9 cellular contexts compared by ENCODE assay signal in the genomic region with DNA sequence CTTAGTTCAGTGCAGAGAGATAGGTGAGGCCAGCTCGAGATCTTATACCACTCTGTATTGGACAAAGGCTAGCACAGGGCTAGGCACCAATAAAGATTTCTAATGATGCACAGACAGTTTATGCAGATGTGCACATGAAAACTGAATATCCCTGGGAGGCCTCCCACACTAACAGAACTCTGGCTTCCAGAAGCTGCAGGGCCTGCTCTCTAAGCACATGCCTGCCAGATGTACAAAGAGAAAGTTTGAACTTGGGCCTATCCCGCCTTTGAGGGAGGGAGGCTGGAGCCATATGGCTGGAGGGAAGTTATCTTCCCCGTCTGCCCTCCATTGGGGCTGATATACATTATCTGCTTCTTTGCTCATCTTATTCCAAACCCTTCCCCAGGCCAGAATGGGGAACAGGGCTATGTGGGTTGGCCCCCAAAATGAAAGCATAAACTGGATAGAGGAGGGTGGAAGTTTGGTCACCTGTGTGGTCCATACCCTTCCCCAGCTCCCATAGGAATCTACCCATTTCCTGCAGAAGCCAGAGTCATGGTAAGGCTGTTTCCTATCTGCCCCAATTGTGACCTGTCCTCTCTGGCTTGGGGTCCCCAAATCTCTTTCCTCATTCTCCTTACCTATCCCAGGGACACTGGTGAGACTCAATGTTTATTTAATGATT. TPM values are rescaled to one million over a fixed set of nuclear protein-coding genes. Genes with fewer than 3 reads are reported as not detected.
DNase-seq lines count a peak whose midpoint lies in the region; ATAC-seq and TF ChIP-seq lines count a peak whose summit lies in the region.
"Had no signal": no experiment of that assay in that cellular context is flagged by ENCODE, and none has a peak within 500 bp of the region (broad histone marks: within the 10 kb centered on the region; RNA-seq: fewer than 3 reads in every experiment).

No MANE protein-coding gene starts in this region.

- no peaks in the 10 kb centered on the region for H3K36me3 ChIP-seq in duodenal mucosa (ENCODE audit: control insufficient read depth in 1 of 2, insufficient read depth in 2 of 2, low read length in 2 of 2)
- H3K36me3 ChIP-seq in brain microvascular endothelial cell (replicated peaks) = no peaks in the 10 kb centered on the region

- H3K4me3 Mint-ChIP-seq in natural killer cell treated with Interleukin-12 subunit alpha and Interleukin-12 subunit beta and Interleukin-15 and Interleukin-18, amount 100 ng/mL, for 72 hours = peak overlapping the region; percentile 34

- peak overlapping the region; percentile 81 for H3K27ac ChIP-seq in duodenal mucosa (ENCODE audit: low read depth, low read length)
- H3K27ac ChIP-seq in brain microvascular endothelial cell = no peak overlapping the region

- in situ Hi-C loops in brain microvascular endothelial cell (cut with HindIII; ENCODE audit: low pct_ligation_motif_present, low sequenced_read_pairs) = no loop called here

- TF ChIP-seq CTCF in AG10803 (conservative IDR thresholded peaks at IDR 0.05; ENCODE audit: low read length) (no peak), brain microvascular endothelial cell (IDR thresholded peaks at IDR 0.05; ENCODE audit: low read depth, low read length, missing control alignments) (no peak)

- H3K9me3 ChIP-seq in duodenal mucosa (ENCODE audit: control insufficient read depth in 1 of 2, low read length in 2 of 2) = no peaks in the 10 kb centered on the region

- peaks cover 10 to 16% of the 10 kb centered on the region in 2 donors for H3K4me1 Mint-ChIP-seq in natural killer cell treated with Interleukin-12 subunit alpha and Interleukin-12 subunit beta and Interleukin-15 and Interleukin-18, amount 100 ng/mL, for 72 hours (ENCODE audit: low read depth in 2 of 2)

- peaks cover 46 to 48% of the 10 kb centered on the region in 2 donors for H3K4me1 ChIP-seq in duodenal mucosa (ENCODE audit: control insufficient read depth in 1 of 2, insufficient read depth in 2 of 2, low read length in 2 of 2)

- H3K27ac Mint-ChIP-seq in natural killer cell treated with Interleukin-12 subunit alpha and Interleukin-12 subunit beta and Interleukin-15 and Interleukin-18, amount 100 ng/mL, for 72 hours = no peak overlapping the region

- H3K27me3 ChIP-seq in duodenal mucosa (ENCODE audit: control insufficient read depth in 1 of 2, insufficient read depth in 2 of 2, low read length in 2 of 2) = peaks cover 0 to 16% of the 10 kb centered on the region in 2 donors
- no peaks in the 10 kb centered on the region for H3K27me3 ChIP-seq in brain microvascular endothelial cell (replicated peaks)

- ATAC-seq in natural killer cell treated with Interleukin-12 subunit alpha and Interleukin-12 subunit beta and Interleukin-15 and Interleukin-18, amount 100 ng/mL, for 72 hours = no peak

- H3K27me3 Mint-ChIP-seq in natural killer cell treated with Interleukin-12 subunit alpha and Interleukin-12 subunit beta and Interleukin-15 and Interleukin-18, amount 100 ng/mL, for 72 hours = peaks cover 14 to 20% of the 10 kb centered on the region in 2 donors

- peak; percentile 69 for DNase-seq in AG10803 (ENCODE audit: low read depth)
- DNase-seq in HT1080 (ENCODE audit: low read depth) = peak; percentile 18
- no peak for DNase-seq in natural killer cell treated with Interleukin-12 subunit alpha and Interleukin-12 subunit beta and Interleukin-15 and Interleukin-18, amount 100 ng/mL, for 72 hours (ENCODE audit: low spot score)
- no peak for DNase-seq in stimulated activated CD4-positive, alpha-beta T cell treated with anti-CD3 and anti-CD28 coated beads, Interleukin-4, amount 100 ng/mL, for 1 hour
- DNase-seq in central memory CD4-positive, alpha-beta T cell = no peak
- DNase-seq in brain microvascular endothelial cell = no peak
- no peak for DNase-seq in NCI-H146 (lab: John Stamatoyannopoulos, UW)
- DNase-seq: NK-92 treated with Interleukin-12 subunit alpha and Interleukin-12 subunit beta, amount 100 ng/mL, for 24 hours had no signal

- H3K9me3 Mint-ChIP-seq in natural killer cell treated with Interleukin-12 subunit alpha and Interleukin-12 subunit beta and Interleukin-15 and Interleukin-18, amount 100 ng/mL, for 72 hours = no peaks in the 10 kb centered on the region

- H3K4me3 ChIP-seq in AG10803 (ENCODE audit: low read length) (peak overlapping the region; percentile 64), duodenal mucosa (ENCODE audit: low read depth in 1 of 2, low read length in 2 of 2) (peak overlapping the region; percentile 71 to 76), brain microvascular endothelial cell (ENCODE audit: low read depth, low read length) (no peak overlapping the region)

- no peaks in the 10 kb centered on the region for H3K36me3 Mint-ChIP-seq in natural killer cell treated with Interleukin-12 subunit alpha and Interleukin-12 subunit beta and Interleukin-15 and Interleukin-18, amount 100 ng/mL, for 72 hours

- H3K9ac ChIP-seq in duodenal mucosa (ENCODE audit: low read depth in 1 of 2, low read length in 2 of 2) = peak overlapping the region; percentile 54 to 70

RNA-seq across cellular contexts. Expression of a gene that starts 3.8 kb away (rescaled TPM):
- total RNA-seq in HT1080 (2014; rRNA removed; shearing (Covaris generic)) = 13.4 and 14.0 TPM in 2 replicates
- 10.0 and 11.7 TPM in 2 replicates for polyA plus RNA-seq in HT1080 (2015; cell fraction: cytosol; rRNA removed)
- polyA plus RNA-seq in HT1080 (2015; cell fraction: nucleus; rRNA removed) = 12.7 and 13.5 TPM in 2 replicates
- 1 to 10 TPM in 1 of 2 donors, not detected in 1; 1.9 TPM for total RNA-seq in natural killer cell treated with Interleukin-12 subunit alpha and Interleukin-12 subunit beta and Interleukin-15 and Interleukin-18, amount 100 ng/mL, for 72 hours

RNA-seq across cellular contexts. Expression of a gene that starts 34.6 kb away (rescaled TPM):
- 70.2 and 76.3 TPM in 2 replicates for total RNA-seq in HT1080 (2014; rRNA removed; shearing (Covaris generic))
- polyA plus RNA-seq in HT1080 (2015; cell fraction: cytosol; rRNA removed) = 49.4 and 49.8 TPM in 2 replicates
- polyA plus RNA-seq in HT1080 (2015; cell fraction: nucleus; rRNA removed) = 160 and 189 TPM in 2 replicates
- 10 to 100 TPM; 12.5 to 21.1 TPM for total RNA-seq in natural killer cell treated with Interleukin-12 subunit alpha and Interleukin-12 subunit beta and Interleukin-15 and Interleukin-18, amount 100 ng/mL, for 72 hours

RNA-seq across cellular contexts. Expression of a gene that starts 34.7 kb away (rescaled TPM):
- total RNA-seq in HT1080 (2014; rRNA removed; shearing (Covaris generic)) = 0.80 and 1.6 TPM in 2 replicates
- 1.2 and 1.3 TPM in 2 replicates for polyA plus RNA-seq in HT1080 (2015; cell fraction: cytosol; rRNA removed)
- polyA plus RNA-seq in HT1080 (2015; cell fraction: nucleus; rRNA removed) = 2.8 and 4.4 TPM in 2 replicates
- under 1 TPM; 0.17 to 0.62 TPM for total RNA-seq in natural killer cell treated with Interleukin-12 subunit alpha and Interleukin-12 subunit beta and Interleukin-15 and Interleukin-18, amount 100 ng/mL, for 72 hours

Comparison
In these comparisons a context has a peak if more than half of its experiments do, and no peak if none do; other contexts are left out.
1. DNase-seq: peak in AG10803 (single experiment) and HT1080 (single experiment); none in natural killer cell treated with Interleukin-12 subunit alpha and Interleukin-12 subunit beta and Interleukin-15 and Interleukin-18, amount 100 ng/mL, for 72 hours (single experiment), stimulated activated CD4-positive, alpha-beta T cell treated with anti-CD3 and anti-CD28 coated beads, Interleukin-4, amount 100 ng/mL, for 1 hour (single experiment), central memory CD4-positive, alpha-beta T cell (single experiment), brain microvascular endothelial cell (single experiment) and NCI-H146 (single experiment).